In genomic region chr17:78883090-78883532, GRCh38 we compare ENCODE assay signal across 8 cellular contexts. TPM values are rescaled to one million over a fixed set of nuclear protein-coding genes. Genes with fewer than 3 reads are reported as not detected.
DNase-seq lines count a peak whose midpoint lies in the region; ATAC-seq and TF ChIP-seq lines count a peak whose summit lies in the region.

No MANE protein-coding gene starts in this region.

- POLR2A ChIA-PET in Caco-2 (lab: Charles Lee), result interaction anchor here (0.5 to 1.3 kb wide), 3 partner anchors 16 to 58 kb away, joined by 4 to 6 read pairs (median 6); no protein-coding TSS in a partner anchor

- peaks cover 50% of the 10 kb centered on the region for H3K36me3 Mint-ChIP-seq in Caco-2 (ENCODE audit: insufficient read depth, unreplicated experiment)
- H3K36me3 Mint-ChIP-seq in nephron (ENCODE audit: low read depth), result no peaks in the 10 kb centered on the region

- H3K27ac Mint-ChIP-seq in Caco-2 (ENCODE audit: unreplicated experiment) (peak overlapping the region; percentile 96), nephron (peak overlapping the region; percentile 88 to 92 (median 90))

- DNase-seq in Caco-2 (peak in 1 of 2 experiments; percentile 91), RWPE2 (ENCODE audit: low spot score) (no peak), OCI-M2 (lab: John Stamatoyannopoulos, UW; ENCODE audit: unreplicated experiment) (no peak), NCI-H2029 (lab: John Stamatoyannopoulos, UW) (no peak), NCI-H2171 treated with DMSO at 0.1 percent for 48 hours (lab: John Stamatoyannopoulos, UW) (no peak)

- peak overlapping the region; percentile 68 for H3K4me3 Mint-ChIP-seq in Caco-2 (ENCODE audit: unreplicated experiment)
- peak overlapping the region; percentile 40 to 68 (median 53) for H3K4me3 Mint-ChIP-seq in nephron

- CTCF ChIA-PET in Caco-2 (lab: Charles Lee), result interaction anchor here (0.7 to 2.2 kb wide), 4 partner anchors 16 to 88 kb away, joined by 3 to 13 read pairs (median 8); no protein-coding TSS in a partner anchor

- H3K4me1 ChIP-seq in Caco-2 (peaks cover 40% of the 10 kb centered on the region), RWPE2 (ENCODE audit: insufficient read depth, poor library complexity, severe bottlenecking) (peaks cover 32% of the 10 kb centered on the region)

- H3K36me3 ChIP-seq in Caco-2 (ENCODE audit: control insufficient read depth, insufficient read depth, low read length), result no peaks in the 10 kb centered on the region; the same call in 1 of the 2 replicates
- H3K36me3 ChIP-seq in RWPE2 (ENCODE audit: low read depth), result no peaks in the 10 kb centered on the region

- TF ChIP-seq CTCF in Caco-2 (IDR thresholded peaks at IDR 0.05; ENCODE audit: insufficient read depth in 1 of 2, low read depth in 1 of 2, low read length in 1 of 2, severe bottlenecking in 1 of 2, unreplicated experiment in 1 of 2), result no peak
- no peak for TF ChIP-seq CTCF in RWPE2 (IDR thresholded peaks at IDR 0.05; ENCODE audit: poor library complexity, severe bottlenecking)
- TF ChIP-seq CTCF in nephron (IDR thresholded peaks at IDR 0.05; ENCODE audit: unreplicated experiment in 3 of 3), result no peak

- H3K4me1 Mint-ChIP-seq in Caco-2 (ENCODE audit: low read depth, unreplicated experiment), result peaks cover 19% of the 10 kb centered on the region
- H3K4me1 Mint-ChIP-seq in nephron, result peaks cover 74% of the 10 kb centered on the region

- H3K27me3 ChIP-seq in Caco-2 (replicated peaks; ENCODE audit: control insufficient read depth, insufficient read depth, low read length) (no peaks in the 10 kb centered on the region), RWPE2 (ENCODE audit: insufficient read depth, poor library complexity, severe bottlenecking) (no peaks in the 10 kb centered on the region)

- BruUV-seq in Caco-2 (replicated peaks; lab: Mats Ljungman, UMichigan), result no TSS peak

- peak; percentile 81 for ATAC-seq in RWPE2 (ENCODE audit: low read depth)
- ATAC-seq in esophagus mucosa, result peak; percentile 83
- ATAC-seq in GM21447 (IDR thresholded peaks at IDR 0.05; ENCODE audit: unreplicated experiment), result no peak

- H3K9me3 Mint-ChIP-seq in Caco-2 (ENCODE audit: unreplicated experiment), result no peaks in the 10 kb centered on the region
- H3K9me3 Mint-ChIP-seq in nephron, result no peaks in the 10 kb centered on the region

- intact Hi-C loops in Caco-2 (cut with micrococcal nuclease; ENCODE audit: unreplicated experiment), result loop anchor here (1.0 to 2.0 kb wide), 4 partner anchors 16 to 79 kb away; partner anchors contain the start of gene TIMP2

- H3K27ac ChIP-seq in RWPE2 (ENCODE audit: poor library complexity, severe bottlenecking), result peak overlapping the region; percentile 89

- H3K27me3 Mint-ChIP-seq in Caco-2 (ENCODE audit: insufficient read depth, unreplicated experiment) (no peaks in the 10 kb centered on the region), nephron (ENCODE audit: low read depth) (peaks cover 3% of the 10 kb centered on the region)

- H3K9me3 ChIP-seq in Caco-2 (no peaks in the 10 kb centered on the region), RWPE2 (ENCODE audit: severe bottlenecking) (no peaks in the 10 kb centered on the region)

- H3K4me3 ChIP-seq in Caco-2 (ENCODE audit: low read depth, low read length) (no peak overlapping the region), RWPE2 (ENCODE audit: severe bottlenecking) (no peak overlapping the region)

RNA-seq across cellular contexts. Expression of gene CEP295NL, which starts 19.9 kb away (rescaled TPM):
- total RNA-seq in Caco-2 (2022), result 1.7 and 2.0 TPM in 2 replicates
- 1.7 TPM for total RNA-seq in esophagus mucosa

RNA-seq across cellular contexts. Expression of gene TIMP2, which starts 42.1 kb away (rescaled TPM):
- total RNA-seq in Caco-2 (2022) (63.8 and 70.1 TPM in 2 replicates), esophagus mucosa (16.1 TPM)

RNA-seq across cellular contexts. Expression of gene USP36, which starts 42.5 kb away (rescaled TPM):
- total RNA-seq in Caco-2 (2022) (103 and 108 TPM in 2 replicates), esophagus mucosa (26.4 TPM)
